In genomic region chr22:37498289-37498909, GRCh38 we compare ENCODE assay signal across 8 cellular contexts. TPM values are rescaled to one million over a fixed set of nuclear protein-coding genes. Genes with fewer than 3 reads are reported as not detected.
A peak's percentile ranks its signal among the peaks of the same experiment; 100 is the strongest.
DNase-seq lines count a peak whose midpoint lies in the region; ATAC-seq and TF ChIP-seq lines count a peak whose summit lies in the region.

No MANE protein-coding gene starts in this region.

- DNase-seq in NOMO-1 (lab: John Stamatoyannopoulos, UW; ENCODE audit: unreplicated experiment in 2 of 2) = peak; percentile 15 to 42
- no peak for DNase-seq in NOMO-1 treated with dmso at 0.1 percent for 144 hours (lab: John Stamatoyannopoulos, UW; ENCODE audit: unreplicated experiment)
- peak; percentile 88 for DNase-seq in OCI-LY7 (ENCODE audit: low spot score)
- peak; percentile 61 for DNase-seq in activated T-helper 9 cell treated with anti-CD3 and anti-CD28 coated beads, Interleukin-2, amount 50 U/mL, for 16 hours (ENCODE audit: low read depth)
- DNase-seq in left kidney (ENCODE audit: low read depth, low spot score) = peak; percentile 89
- peak; percentile 47 to 49 for DNase-seq in stimulated activated CD8-positive, alpha-beta memory T cell treated with anti-CD3 and anti-CD28 coated beads, Interleukin-7, amount 100 ng/mL, for 1 hour (ENCODE audit: low read depth in 2 of 2)
- DNase-seq in HPDE6-E6E7 (ENCODE audit: extremely low spot score) = no peak

- intact Hi-C loops in OCI-LY7 (cut with micrococcal nuclease; ENCODE audit: unreplicated experiment) = loop anchor here (1.0 to 5.0 kb wide), 2 partner anchors 26 to 36 kb away; no protein-coding TSS in a partner anchor

- no peaks in the 10 kb centered on the region for H3K9me3 ChIP-seq in OCI-LY7 (ENCODE audit: low read length)

- no peak overlapping the region for H2AFZ ChIP-seq in OCI-LY7 (ENCODE audit: low read length)

- peak; percentile 83 for TF ChIP-seq CTCF in OCI-LY7 (conservative IDR thresholded peaks at IDR 0.05; ENCODE audit: low read length)

- H3K4me3 ChIP-seq in OCI-LY7 (ENCODE audit: low read depth, low read length, poor library complexity, severe bottlenecking) = no peak overlapping the region

- POLR2A ChIA-PET in OCI-LY7 (lab: Charles Lee) = interaction anchor here (1.0 kb wide), 1 partner anchor 26 kb away, joined by 3 read pairs; no protein-coding TSS in a partner anchor

- no peaks in the 10 kb centered on the region for H4K20me1 ChIP-seq in OCI-LY7 (ENCODE audit: insufficient read depth, low read length)

- no peaks in the 10 kb centered on the region for H3K9me2 ChIP-seq in OCI-LY7 (ENCODE audit: insufficient read depth, low read length)

- H3K79me2 ChIP-seq in OCI-LY7 (ENCODE audit: insufficient read depth, low read depth, low read length) = no peaks in the 10 kb centered on the region

- CTCF ChIA-PET in OCI-LY7 (lab: Charles Lee; ENCODE audit: unreplicated experiment) = no interaction called here

- BruUV-seq in OCI-LY7 (replicated peaks; lab: Mats Ljungman, UMichigan) = no TSS peak

- H3K4me2 ChIP-seq in OCI-LY7 (ENCODE audit: low read length) = peak overlapping the region; percentile 7

- peaks cover 24% of the 10 kb centered on the region for H3K4me1 ChIP-seq in OCI-LY7 (ENCODE audit: insufficient read depth, low read length, poor library complexity, severe bottlenecking)

- H3K27ac ChIP-seq in OCI-LY7 (ENCODE audit: low read depth, low read length, poor library complexity, severe bottlenecking) = no peak overlapping the region

- no peaks in the 10 kb centered on the region for H3K36me3 ChIP-seq in OCI-LY7 (ENCODE audit: insufficient read depth, low read length)

- ATAC-seq in GM19452 (IDR thresholded peaks at IDR 0.05; ENCODE audit: unreplicated experiment) = no peak

RNA-seq across cellular contexts. Expression of gene MFNG, which starts 12.2 kb away (rescaled TPM):
- total RNA-seq in OCI-LY7 (2014; rRNA removed; shearing (Covaris generic)) = 174 and 225 TPM in 2 replicates
- 215 and 235 TPM in 2 replicates for total RNA-seq in OCI-LY7 (2022)

RNA-seq across cellular contexts. Expression of gene CARD10, which starts 20.8 kb away (rescaled TPM):
- total RNA-seq in OCI-LY7 (2014; rRNA removed; shearing (Covaris generic)) = 3.3 and 4.0 TPM in 2 replicates
- total RNA-seq in OCI-LY7 (2022) = 2.8 and 3.1 TPM in 2 replicates

Comparison
In these comparisons a context has a peak if more than half of its experiments do, and no peak if none do; other contexts are left out.
1. DNase-seq: peak in NOMO-1 (2 of 2), OCI-LY7 (single experiment), activated T-helper 9 cell treated with anti-CD3 and anti-CD28 coated beads, Interleukin-2, amount 50 U/mL, for 16 hours (single experiment), left kidney (single experiment) and stimulated activated CD8-positive, alpha-beta memory T cell treated with anti-CD3 and anti-CD28 coated beads, Interleukin-7, amount 100 ng/mL, for 1 hour (2 of 2); none in NOMO-1 treated with dmso at 0.1 percent for 144 hours (single experiment) and HPDE6-E6E7 (single experiment).